Comparison of ENCODE assay signal across 20 cellular contexts in the genomic region with DNA sequence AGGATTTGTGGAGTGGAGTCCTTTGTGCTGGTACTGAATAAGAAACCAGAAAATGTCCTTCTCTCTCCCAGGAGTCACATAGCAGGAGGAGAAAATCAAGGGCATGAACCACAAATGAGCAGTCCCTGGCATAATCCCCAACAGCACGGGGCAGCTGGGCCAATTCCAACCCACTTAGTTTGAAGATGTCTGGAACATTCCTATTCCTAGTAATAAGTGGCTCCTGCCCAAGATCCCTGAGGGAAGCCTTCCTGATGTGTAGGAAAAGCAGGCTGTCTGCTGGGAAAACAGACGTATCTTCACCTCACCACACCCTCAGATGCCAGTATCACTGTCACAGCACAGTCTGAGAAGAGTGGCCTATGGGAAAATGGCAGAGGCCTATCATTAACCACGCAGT.
DNase-seq lines count a peak whose midpoint lies in the region; ATAC-seq, FAIRE-seq and TF ChIP-seq lines count a peak whose summit lies in the region.
"Had no signal": no experiment of that assay in that cellular context is flagged by ENCODE, and none has a peak within 500 bp of the region (broad histone marks: within the 10 kb centered on the region; RNA-seq: fewer than 3 reads in every experiment).

No MANE protein-coding gene starts in this region.

- H3K27ac Mint-ChIP-seq in astrocyte (ENCODE audit: unreplicated experiment), result no peak overlapping the region
- H3K27ac Mint-ChIP-seq: activated CD4-positive, alpha-beta T cell treated with anti-CD3 and anti-CD28 coated beads for 36 hours; activated T-cell treated with anti-CD3 and anti-CD28 coated beads, Interleukin-2, amount 50 U/mL, for 24 hours; H9 had no signal

- H3K9me3 ChIP-seq in astrocyte (ENCODE audit: insufficient read depth, low read depth, low read length), result no peaks in the 10 kb centered on the region
- H3K9me3 ChIP-seq: BLaER1, gastroesophageal sphincter had no signal

- DNase-seq in AG09309 (ENCODE audit: low read depth) (peak; percentile 21), HT1080 (ENCODE audit: low read depth) (peak; percentile 59), astrocyte (ENCODE audit: low read depth) (peak; percentile 67), iris pigment epithelial cell (ENCODE audit: low read depth) (peak; percentile 12), NCI-H2196 (lab: John Stamatoyannopoulos, UW; ENCODE audit: unreplicated experiment) (no peak)
- no peak for DNase-seq in effector CD4-positive, alpha-beta T cell
- DNase-seq: activated CD4-positive, alpha-beta T cell treated with anti-CD3 and anti-CD28 coated beads for 36 hours; activated T-cell treated with anti-CD3 and anti-CD28 coated beads, Interleukin-2, amount 50 U/mL, for 24 hours; amniotic stem cell; dermis blood vessel endothelial cell; H9; kidney; MM.1S; naive B cell; NCI-H2171; stimulated activated naive CD4-positive, alpha-beta T cell had no signal

- H2AFZ ChIP-seq in astrocyte (ENCODE audit: low read depth, low read length), result no peak overlapping the region

- H3K9me3 Mint-ChIP-seq in astrocyte (ENCODE audit: unreplicated experiment), result no peaks in the 10 kb centered on the region
- H3K9me3 Mint-ChIP-seq: activated T-cell treated with anti-CD3 and anti-CD28 coated beads, Interleukin-2, amount 50 U/mL, for 24 hours had no signal

- H3K4me2 ChIP-seq in astrocyte (ENCODE audit: low read length), result peak overlapping the region; percentile 55
- H3K4me2 ChIP-seq: BLaER1 had no signal

- no peak for FAIRE-seq in astrocyte (lab: Jason Lieb, UNC)
- FAIRE-seq: kidney had no signal

- no peak for TF ChIP-seq CTCF in AG09309 (IDR thresholded peaks at IDR 0.05; ENCODE audit: control insufficient read depth, insufficient read depth, low read depth, low read length, missing control alignments)
- TF ChIP-seq CTCF in astrocyte (IDR thresholded peaks at IDR 0.05; ENCODE audit: insufficient read depth, low read depth, low read length), result no peak

- peak overlapping the region; percentile 27 for H3K9ac ChIP-seq in astrocyte (ENCODE audit: low read length)
- H3K9ac ChIP-seq: BLaER1 had no signal

- H3K79me2 ChIP-seq in astrocyte (ENCODE audit: insufficient read depth, low read length), result no peaks in the 10 kb centered on the region

- H3K4me1 ChIP-seq in astrocyte (ENCODE audit: insufficient read depth, low read length), result peaks cover 10% of the 10 kb centered on the region
- H3K4me1 ChIP-seq: BLaER1 had no signal

- no peaks in the 10 kb centered on the region for H3K27me3 ChIP-seq in astrocyte (ENCODE audit: insufficient read depth, low read length)
- H3K27me3 ChIP-seq: BLaER1, gastroesophageal sphincter had no signal

- peak overlapping the region; percentile 63 for H3K27ac ChIP-seq in astrocyte (ENCODE audit: low read depth, low read length)
- H3K27ac ChIP-seq: BLaER1, gastroesophageal sphincter had no signal

- H3K4me3 ChIP-seq in AG09309 (ENCODE audit: control insufficient read depth, low read depth, low read length) (no peak overlapping the region), astrocyte (ENCODE audit: insufficient read depth, low read depth, low read length) (no peak overlapping the region)
- H3K4me3 ChIP-seq: BLaER1, gastroesophageal sphincter had no signal

- H3K4me3 Mint-ChIP-seq in astrocyte (ENCODE audit: unreplicated experiment), result no peak overlapping the region
- H3K4me3 Mint-ChIP-seq: activated CD4-positive, alpha-beta T cell treated with anti-CD3 and anti-CD28 coated beads for 36 hours; activated T-cell treated with anti-CD3 and anti-CD28 coated beads, Interleukin-2, amount 50 U/mL, for 24 hours; H9; naive B cell had no signal

- ATAC-seq in GM21423 (IDR thresholded peaks at IDR 0.05; ENCODE audit: unreplicated experiment) (no peak), GM18519 (IDR thresholded peaks at IDR 0.05; ENCODE audit: low FRiP score, unreplicated experiment) (no peak)
- ATAC-seq: activated CD4-positive, alpha-beta T cell treated with anti-CD3 and anti-CD28 coated beads for 36 hours; gastroesophageal sphincter had no signal

- no peaks in the 10 kb centered on the region for H3K27me3 Mint-ChIP-seq in astrocyte (ENCODE audit: low read depth, unreplicated experiment)
- H3K27me3 Mint-ChIP-seq: activated CD4-positive, alpha-beta T cell treated with anti-CD3 and anti-CD28 coated beads for 36 hours; naive B cell had no signal

- peaks cover 5% of the 10 kb centered on the region for H3K4me1 Mint-ChIP-seq in astrocyte (ENCODE audit: low read depth, unreplicated experiment)

- H4K20me1 ChIP-seq in astrocyte (ENCODE audit: insufficient read depth, low read length), result no peaks in the 10 kb centered on the region
- H4K20me1 ChIP-seq: BLaER1 had no signal

- H3K36me3 Mint-ChIP-seq in astrocyte (ENCODE audit: low read depth, unreplicated experiment), result peaks cover 8% of the 10 kb centered on the region

- no peaks in the 10 kb centered on the region for H3K36me3 ChIP-seq in astrocyte (ENCODE audit: insufficient read depth, low read length)

Comparison
In these comparisons a context has a peak if more than half of its experiments do, and no peak if none do; other contexts are left out.
1. DNase-seq: peak in AG09309 (single experiment), HT1080 (single experiment), astrocyte (single experiment) and iris pigment epithelial cell (single experiment); none in effector CD4-positive, alpha-beta T cell (single experiment) and NCI-H2196 (single experiment).